In genomic region chr17:79728169-79728907, GRCh38 we compare ENCODE assay signal across 8 cellular contexts. TPM values are rescaled to one million over a fixed set of nuclear protein-coding genes. Genes with fewer than 3 reads are reported as not detected.
DNase-seq lines count a peak whose midpoint lies in the region; ATAC-seq and TF ChIP-seq lines count a peak whose summit lies in the region.

No MANE protein-coding gene starts in this region.

- H3K27me3 ChIP-seq in AG04450 (ENCODE audit: control insufficient read depth, insufficient read depth, low read length) (no peaks in the 10 kb centered on the region), iPS-18a (ENCODE audit: control insufficient read depth, insufficient read depth, low read length) (no peaks in the 10 kb centered on the region), skeletal muscle tissue (ENCODE audit: control insufficient read depth in 3 of 3, insufficient read depth in 3 of 3, low read length in 3 of 3) (no peaks in the 10 kb centered on the region)

- DNase-seq in AG04450 (ENCODE audit: low read depth, low spot score), result peak; percentile 79
- DNase-seq in NCI-H1930 (lab: John Stamatoyannopoulos, UW), result peak; percentile 87 to 88
- peak; percentile 63 for DNase-seq in UCSD-AML1 (lab: John Stamatoyannopoulos, UW; ENCODE audit: unreplicated experiment)
- peak; percentile 82 for DNase-seq in brain pericyte (ENCODE audit: low read depth, low spot score)

- peak overlapping the region; percentile 46 for H3K4me3 ChIP-seq in AG04450 (ENCODE audit: low read depth, low read length)
- H3K4me3 ChIP-seq in iPS-18a (ENCODE audit: low read length), result peak overlapping the region; percentile 35
- H3K4me3 ChIP-seq in skeletal muscle tissue (ENCODE audit: low read length in 3 of 3), result peak overlapping the region; percentile 70 to 71 (median 71)

- ATAC-seq in GM19395 (IDR thresholded peaks at IDR 0.05; ENCODE audit: unreplicated experiment) (peak; percentile 73), HG03571 (IDR thresholded peaks at IDR 0.05; ENCODE audit: unreplicated experiment) (no peak)

- H3K27ac ChIP-seq in AG04450 (ENCODE audit: low read depth, low read length) (no peak overlapping the region), iPS-18a (ENCODE audit: low read length) (no peak overlapping the region), skeletal muscle tissue (ENCODE audit: low read depth, low read length) (no peak overlapping the region)

- CTCF ChIA-PET in AG04450 (lab: Charles Lee), result interaction anchor here (0.5 to 2.4 kb wide), 2 partner anchors 13 to 147 kb away, joined by 5 to 10 read pairs; no protein-coding TSS in a partner anchor

- no peak overlapping the region for H3K9ac ChIP-seq in iPS-18a (ENCODE audit: low read length)
- H3K9ac ChIP-seq in skeletal muscle tissue (ENCODE audit: low read depth in 1 of 3, low read length in 3 of 3), result peak overlapping the region in 2 of 3 donors; percentile 14 to 33

- no peaks in the 10 kb centered on the region for H3K4me1 ChIP-seq in iPS-18a (ENCODE audit: control insufficient read depth, low read depth, low read length)
- H3K4me1 ChIP-seq in skeletal muscle tissue (ENCODE audit: control insufficient read depth in 3 of 3, insufficient read depth in 3 of 3, low read length in 3 of 3), result peaks cover 6 to 12% (median 10%) of the 10 kb centered on the region in 3 donors

- POLR2A ChIA-PET in AG04450 (lab: Yijun Ruan, JAX), result no interaction called here

- H3K9me3 ChIP-seq in AG04450 (ENCODE audit: control insufficient read depth, insufficient read depth, low read length) (no peaks in the 10 kb centered on the region; the same call in 1 of the 2 replicates), iPS-18a (ENCODE audit: control insufficient read depth, low read depth, low read length) (no peaks in the 10 kb centered on the region), skeletal muscle tissue (ENCODE audit: control insufficient read depth in 3 of 3, low read length in 3 of 3) (no peaks in the 10 kb centered on the region)

- no peak for TF ChIP-seq CTCF in AG04450 (IDR thresholded peaks at IDR 0.05; ENCODE audit: low read depth, low read length)

- no peaks in the 10 kb centered on the region for H3K36me3 ChIP-seq in iPS-18a (ENCODE audit: control insufficient read depth, low read depth, low read length)
- no peaks in the 10 kb centered on the region for H3K36me3 ChIP-seq in skeletal muscle tissue (ENCODE audit: control insufficient read depth in 3 of 3, insufficient read depth in 3 of 3, low read length in 3 of 3)

RNA-seq across cellular contexts. Expression of gene ENPP7, which starts 2.4 kb away (rescaled TPM):
- not detected in 2 replicates for polyA plus RNA-seq in AG04450 (2011; rRNA removed)
- polyA minus RNA-seq in AG04450 (2011; rRNA and poly(A)+ RNA removed), result not detected in 2 replicates
- total RNA-seq in skeletal muscle tissue, result not detected

RNA-seq across cellular contexts. Expression of gene CBX2, which starts 49.6 kb away (rescaled TPM):
- 2.2 and 2.3 TPM in 2 replicates for polyA plus RNA-seq in AG04450 (2011; rRNA removed)
- polyA minus RNA-seq in AG04450 (2011; rRNA and poly(A)+ RNA removed), result 3.2 and 4.4 TPM in 2 replicates
- 5.7 TPM for total RNA-seq in skeletal muscle tissue
